ENCODE assay signal across 8 cellular contexts in genomic region chr7:66740302-66740979, GRCh38.
A peak's percentile ranks its signal among the peaks of the same experiment; 100 is the strongest.
DNase-seq lines count a peak whose midpoint lies in the region; ATAC-seq lines count a peak whose summit lies in the region.

RABGEF1 (plus strand) TSS chr7:66740733; CDS start chr7:66771900, 31,167 bp downstream.

- H3K4me1 ChIP-seq in BLaER1, result peaks cover 35% of the 10 kb centered on the region

- peak within 1 kb of the TSS; percentile 94 for H3K4me2 ChIP-seq in BLaER1

- H4K20me1 ChIP-seq in BLaER1, result peaks cover 45% of the 10 kb centered on the region

- ATAC-seq in GM19328 (IDR thresholded peaks at IDR 0.05; ENCODE audit: unreplicated experiment), result peak; percentile 80
- ATAC-seq in HG03469 (IDR thresholded peaks at IDR 0.05; ENCODE audit: unreplicated experiment), result peak; percentile 62

- peaks cover 18% of the 10 kb centered on the region for H3K36me3 ChIP-seq in BLaER1

- no peaks in the 10 kb centered on the region for H3K27me3 ChIP-seq in BLaER1

- peak within 1 kb of the TSS; percentile 89 for H3K9ac ChIP-seq in BLaER1

- DNase-seq in NCI-H526 (lab: John Stamatoyannopoulos, UW) (peak; percentile 91 to 97), kidney tubule cell (ENCODE audit: low spot score) (peak; percentile 96)
- DNase-seq in activated CD4-positive, alpha-beta T cell treated with anti-CD3 and anti-CD28 coated beads for 48 hours, result peak; percentile 99
- peak; percentile 86 to 95 for DNase-seq in stimulated activated CD4-positive, alpha-beta T cell treated with anti-CD3 and anti-CD28 coated beads, Interleukin-1b, Interleukin-23, amount 100 ng/mL, for 1 hour (ENCODE audit: low read depth in 2 of 2)

- peaks cover 13% of the 10 kb centered on the region for H3K9me3 ChIP-seq in BLaER1

- peak within 1 kb of the TSS; percentile 89 for H3K27ac ChIP-seq in BLaER1
- H3K27ac ChIP-seq in cingulate gyrus (ENCODE audit: low read depth, low read length), result peak within 1 kb of the TSS; percentile 85

- peak within 1 kb of the TSS; percentile 87 for H3K4me3 ChIP-seq in BLaER1

Comparison
In these comparisons a context has a peak if more than half of its experiments do, and no peak if none do; other contexts are left out.
1. Peak in every context shown above with its lines: DNase-seq, ATAC-seq, H3K4me3 ChIP-seq and H3K27ac ChIP-seq.